Comparison of ENCODE assay signal across 15 cellular contexts in the genomic region with DNA sequence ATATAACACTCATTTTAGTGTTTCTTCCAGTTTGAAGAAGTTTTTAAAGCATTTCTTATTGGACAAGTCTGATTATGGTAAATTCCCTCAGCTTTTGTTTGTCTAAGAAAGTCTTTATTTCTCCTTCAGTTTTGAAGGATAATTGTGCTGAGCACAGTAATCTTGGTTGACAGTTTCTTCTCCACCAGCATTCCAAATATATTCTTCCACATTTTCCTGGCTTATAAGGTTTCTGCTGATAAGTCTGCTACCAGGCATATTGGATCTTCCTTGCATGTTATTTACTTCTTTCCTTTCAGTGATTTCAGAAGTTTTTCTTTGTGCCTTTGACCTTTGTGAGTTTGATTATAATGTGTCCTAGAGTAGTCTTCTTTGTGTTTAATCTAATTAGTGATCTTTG.
A peak's percentile ranks its signal among the peaks of the same experiment; 100 is the strongest.
DNase-seq lines count a peak whose midpoint lies in the region; ATAC-seq, FAIRE-seq and TF ChIP-seq lines count a peak whose summit lies in the region.
"Had no signal": no experiment of that assay in that cellular context is flagged by ENCODE, and none has a peak within 500 bp of the region (broad histone marks: within the 10 kb centered on the region; RNA-seq: fewer than 3 reads in every experiment).

No MANE protein-coding gene starts in this region.

- no peaks in the 10 kb centered on the region for H3K4me1 ChIP-seq in GM12878 (ENCODE audit: control insufficient read depth, insufficient read depth, low read length)

- no peaks in the 10 kb centered on the region for H4K20me1 ChIP-seq in GM12878 (ENCODE audit: control insufficient read depth, insufficient read depth)
- H4K20me1 ChIP-seq: BLaER1 had no signal

- H3K36me3 ChIP-seq in GM12878 (ENCODE audit: control insufficient read depth in 2 of 2, insufficient read depth in 2 of 2, low read length in 1 of 2) = peaks cover 0 to 8% of the 10 kb centered on the region in 2 experiments; a peak in 2 of 4 replicates

- DNase-seq in GM18507 (ENCODE audit: extremely low spot score, insufficient read length, low read depth) (no peak), H54 (ENCODE audit: insufficient read length, low spot score) (no peak), GM12878 (ENCODE audit: low read depth, low spot score) (no peak), AG20443 (ENCODE audit: low spot score) (no peak)
- DNase-seq: CD4-positive, alpha-beta memory T cell; DMS153; DMS79; GDM1; GOT3; H9 had no signal

- TF ChIP-seq POLR2A in H54 (IDR thresholded peaks at IDR 0.05; ENCODE audit: low read depth, low read length) = no peak
- TF ChIP-seq POLR2A in GM12878 (IDR thresholded peaks at IDR 0.05; ENCODE audit: low read depth, low read length) = no peak

- SMC1A ChIA-PET in GM12878 (lab: Charles Lee; ENCODE audit: uncharacterized antibody, unreplicated experiment) = no interaction called here

- H3K79me2 ChIP-seq in GM12878 (ENCODE audit: control insufficient read depth, insufficient read depth, low read length) = no peaks in the 10 kb centered on the region

- H3K27ac ChIP-seq in GM12878 (ENCODE audit: control insufficient read depth, insufficient read depth) = no peak overlapping the region
- H3K27ac ChIP-seq: BLaER1, KMS-11 had no signal

- CTCF ChIA-PET in GM12878 (lab: Yijun Ruan, JAX) = no interaction called here

- FAIRE-seq in GM18507 (lab: Jason Lieb, UNC) (peak; percentile 18), H54 (lab: Jason Lieb, UNC) (peak; percentile 64), GM12878 (lab: Jason Lieb, UNC) (no peak)
- FAIRE-seq: GM19239 had no signal

- peaks cover 5% of the 10 kb centered on the region for H3K9me3 ChIP-seq in GM12878 (replicated peaks; ENCODE audit: control insufficient read depth, insufficient read depth, low read length)

- H3K27me3 ChIP-seq in GM12878 (replicated peaks in 1 of 2; ENCODE audit: control insufficient read depth in 2 of 2, insufficient read depth in 2 of 2, low read length in 1 of 2) = no peaks in the 10 kb centered on the region
- H3K27me3 ChIP-seq: BLaER1 had no signal

- RAD21 ChIA-PET in GM12878 (lab: Charles Lee; ENCODE audit: unreplicated experiment) = no interaction called here

- ATAC-seq in GM12878 (no peak), HG02970 (IDR thresholded peaks at IDR 0.05; ENCODE audit: low FRiP score, unreplicated experiment) (no peak), GM21390 (IDR thresholded peaks at IDR 0.05; ENCODE audit: unreplicated experiment) (no peak)

- no peak for TF ChIP-seq CTCF in GM12878 (IDR thresholded peaks at IDR 0.05 in 2 of 3, conservative IDR thresholded peaks at IDR 0.05 in 1 of 3; ENCODE audit: control insufficient read depth in 2 of 3, extremely low read depth in 1 of 3, insufficient read depth in 1 of 3, low read depth in 3 of 3, low read length in 3 of 3)

- H3K9ac ChIP-seq in GM12878 (ENCODE audit: control insufficient read depth, insufficient read depth, low read length) = no peak overlapping the region
- H3K9ac ChIP-seq: BLaER1, KMS-11 had no signal

- H3K4me3 ChIP-seq in GM12878 = no peak overlapping the region
- H3K4me3 ChIP-seq: BLaER1 had no signal

- POLR2A ChIA-PET in GM12878 (lab: Charles Lee) = no interaction called here

- TF ChIP-seq EP300 in GM12878 (IDR thresholded peaks at IDR 0.05; ENCODE audit: borderline replicate concordance in 1 of 2, control insufficient read depth in 1 of 2, low read depth in 2 of 2, low read length in 2 of 2) = no peak

- no peak overlapping the region for H3K4me2 ChIP-seq in GM12878 (ENCODE audit: control insufficient read depth, insufficient read depth)
- H3K4me2 ChIP-seq: BLaER1, KMS-11 had no signal

- H2AFZ ChIP-seq in GM12878 (ENCODE audit: control insufficient read depth, low read depth, low read length) = no peak overlapping the region

- BruUV-seq in GM12878 (replicated peaks; lab: Mats Ljungman, UMichigan) = no TSS peak

- intact Hi-C loops in GM12878 (cut with micrococcal nuclease; ENCODE audit: unreplicated experiment) = no loop called here

- TF ChIP-seq RAD21 in GM12878 (IDR thresholded peaks at IDR 0.05; ENCODE audit: insufficient read depth, low read depth, low read length) = no peak

- in situ Hi-C loops in GM12878 (cut with MboI) = no loop called here

TF ChIP-seq in GM12878, 131 proteins besides CTCF, POLR2A, EP300 and RAD21:
- no peak for TF ChIP-seq MXI1 (IDR thresholded peaks at IDR 0.05; ENCODE audit: low read depth, low read length)
- TF ChIP-seq CBX5 (IDR thresholded peaks at IDR 0.05; ENCODE audit: low read depth) = peak; percentile 74; the same call in 1 of the 2 replicates
